20 cellular contexts compared by ENCODE assay signal in the genomic region with DNA sequence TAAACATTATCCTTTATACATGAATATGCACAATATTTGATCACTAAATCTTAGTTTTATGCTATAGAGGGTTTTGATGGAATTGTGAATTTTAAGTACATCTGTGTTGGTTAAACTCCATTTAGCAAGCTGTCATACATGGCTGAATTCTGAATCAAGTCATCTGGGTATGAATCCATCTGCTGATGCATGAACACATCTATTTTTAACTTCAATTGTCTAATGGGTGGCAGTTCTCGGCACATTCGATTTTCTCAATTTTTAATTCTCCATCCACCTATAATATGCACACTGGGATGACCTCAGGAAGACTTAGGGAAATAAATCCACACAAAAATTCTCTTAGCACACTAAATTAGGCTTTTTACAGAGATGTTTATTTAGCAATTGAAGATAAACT. TPM values are rescaled to one million over a fixed set of nuclear protein-coding genes. Genes with fewer than 3 reads are reported as not detected.
DNase-seq lines count a peak whose midpoint lies in the region; ATAC-seq, FAIRE-seq and TF ChIP-seq lines count a peak whose summit lies in the region.
"Had no signal": no experiment of that assay in that cellular context is flagged by ENCODE, and none has a peak within 500 bp of the region (broad histone marks: within the 10 kb centered on the region; RNA-seq: fewer than 3 reads in every experiment).

No MANE protein-coding gene starts in this region.

- DNase-seq in gastrocnemius medialis (no peak), islet precursor cell (no peak), DMS153 treated with DMSO at 0.1 percent for 48 hours (lab: John Stamatoyannopoulos, UW; ENCODE audit: unreplicated experiment) (no peak)
- no peak for DNase-seq in activated T-helper 1 cell treated with anti-CD3 and anti-CD28 coated beads, Interleukin-12 subunit alpha, Interleukin-12 subunit beta, Interleukin-2, Interleukin-4 antibody, amounts not matched to agents 30 ng/mL and 10 ng/mL and 1 ng/mL, durations not matched to agents 14 hours and 24 hours and 36 hours (ENCODE audit: low spot score)
- DNase-seq: AML-193; CD4-positive, alpha-beta T cell; DMS53; H9; NCI-H1105 treated with DMSO at 0.1 percent for 48 hours; NCI-H187 treated with DMSO at 0.1 percent for 48 hours; NCI-H446 treated with DMSO at 0.1 percent for 48 hours; RPMI8226; SIG-M5 had no signal

- peak overlapping the region; percentile 65; the same call in 1 of the 2 replicates for H3K4me3 ChIP-seq in BLaER1
- no peak overlapping the region for H3K4me3 ChIP-seq in gastrocnemius medialis
- H3K4me3 ChIP-seq: A549 had no signal

- peak overlapping the region; percentile 96 for H3K4me2 ChIP-seq in BLaER1
- H3K4me2 ChIP-seq: A549 had no signal

- peaks cover 52% of the 10 kb centered on the region for H3K36me3 Mint-ChIP-seq in brain
- peaks cover 9% of the 10 kb centered on the region for H3K36me3 Mint-ChIP-seq in activated T-helper 1 cell treated with anti-CD3 and anti-CD28 coated beads, Interleukin-12 subunit alpha, Interleukin-12 subunit beta, Interleukin-2, Interleukin-4 antibody, amounts not matched to agents 30 ng/mL and 10 ng/mL and 1 ng/mL, durations not matched to agents 14 hours and 24 hours and 36 hours (ENCODE audit: low read depth)

- peaks cover 9% of the 10 kb centered on the region for H3K4me1 Mint-ChIP-seq in brain
- no peaks in the 10 kb centered on the region for H3K4me1 Mint-ChIP-seq in activated T-helper 1 cell treated with anti-CD3 and anti-CD28 coated beads, Interleukin-12 subunit alpha, Interleukin-12 subunit beta, Interleukin-2, Interleukin-4 antibody, amounts not matched to agents 30 ng/mL and 10 ng/mL and 1 ng/mL, durations not matched to agents 14 hours and 24 hours and 36 hours (ENCODE audit: low read depth)
- H3K4me1 Mint-ChIP-seq: H9, IgD-negative memory B cell had no signal

- H3K4me1 ChIP-seq in BLaER1 (peaks cover 96% of the 10 kb centered on the region), gastrocnemius medialis (no peaks in the 10 kb centered on the region)
- H3K4me1 ChIP-seq: A549 had no signal

- peak overlapping the region; percentile 93 for H3K27ac ChIP-seq in BLaER1
- H3K27ac ChIP-seq in gastrocnemius medialis = peak overlapping the region; percentile 19 to 48 (median 26)
- H3K27ac ChIP-seq: A549, HL-60 had no signal

- H4K20me1 ChIP-seq in BLaER1 = no peaks in the 10 kb centered on the region

- no peaks in the 10 kb centered on the region for H3K27me3 ChIP-seq in BLaER1
- no peaks in the 10 kb centered on the region for H3K27me3 ChIP-seq in gastrocnemius medialis

- no peak for TF ChIP-seq CTCF in brain (conservative IDR thresholded peaks at IDR 0.05)
- TF ChIP-seq CTCF in gastrocnemius medialis (IDR thresholded peaks at IDR 0.05 in 4 of 5, conservative IDR thresholded peaks at IDR 0.05 in 1 of 5) = no peak

- no peaks in the 10 kb centered on the region for H3K27me3 Mint-ChIP-seq in brain
- no peaks in the 10 kb centered on the region for H3K27me3 Mint-ChIP-seq in activated T-helper 1 cell treated with anti-CD3 and anti-CD28 coated beads, Interleukin-12 subunit alpha, Interleukin-12 subunit beta, Interleukin-2, Interleukin-4 antibody, amounts not matched to agents 30 ng/mL and 10 ng/mL and 1 ng/mL, durations not matched to agents 14 hours and 24 hours and 36 hours (ENCODE audit: insufficient read depth)
- H3K27me3 Mint-ChIP-seq: CD4-positive, alpha-beta T cell; IgD-negative memory B cell had no signal

- no peaks in the 10 kb centered on the region for H3K9me3 ChIP-seq in BLaER1
- no peaks in the 10 kb centered on the region for H3K9me3 ChIP-seq in gastrocnemius medialis
- H3K9me3 ChIP-seq: A549 had no signal

- FAIRE-seq in islet of Langerhans (lab: Jason Lieb, UNC) = peak; percentile 98
- FAIRE-seq: A549, HTR-8/SVneo had no signal

- H3K4me3 Mint-ChIP-seq in brain = peak overlapping the region in 2 of 5 experiments; percentile 10 to 52
- H3K4me3 Mint-ChIP-seq in activated T-helper 1 cell treated with anti-CD3 and anti-CD28 coated beads, Interleukin-12 subunit alpha, Interleukin-12 subunit beta, Interleukin-2, Interleukin-4 antibody, amounts not matched to agents 30 ng/mL and 10 ng/mL and 1 ng/mL, durations not matched to agents 14 hours and 24 hours and 36 hours = no peak overlapping the region
- H3K4me3 Mint-ChIP-seq: CD4-positive, alpha-beta T cell; H9; IgD-negative memory B cell had no signal

- intact Hi-C loops in gastrocnemius medialis (cut with DNase I; ENCODE audit: low total_unique reads) = no loop called here
- intact Hi-C loops in activated T-helper 1 cell treated with anti-CD3 and anti-CD28 coated beads, Interleukin-12 subunit alpha, Interleukin-12 subunit beta, Interleukin-2, Interleukin-4 antibody, amounts not matched to agents 30 ng/mL and 10 ng/mL and 1 ng/mL, durations not matched to agents 14 hours and 24 hours and 36 hours (cut with micrococcal nuclease) = no loop called here

- in situ Hi-C loops in gastrocnemius medialis (cut with MboI; ENCODE audit: low sequenced_read_pairs in 4 of 4) = no loop called here

- H3K27ac Mint-ChIP-seq in brain = peak overlapping the region in 3 of 5 experiments; percentile 82 to 96 (median 92)
- no peak overlapping the region for H3K27ac Mint-ChIP-seq in activated T-helper 1 cell treated with anti-CD3 and anti-CD28 coated beads, Interleukin-12 subunit alpha, Interleukin-12 subunit beta, Interleukin-2, Interleukin-4 antibody, amounts not matched to agents 30 ng/mL and 10 ng/mL and 1 ng/mL, durations not matched to agents 14 hours and 24 hours and 36 hours
- H3K27ac Mint-ChIP-seq: CD4-positive, alpha-beta T cell; H9; IgD-negative memory B cell had no signal

- no peak for ATAC-seq in gastrocnemius medialis
- ATAC-seq: A549 had no signal

- peaks cover 18% of the 10 kb centered on the region for H3K36me3 ChIP-seq in BLaER1
- H3K36me3 ChIP-seq in gastrocnemius medialis = peaks cover 0 to 91% of the 10 kb centered on the region in 2 donors

- peak overlapping the region; percentile 74 for H3K9ac ChIP-seq in BLaER1

- TF ChIP-seq POLR2A in gastrocnemius medialis (IDR thresholded peaks at IDR 0.05) = no peak

- H3K9me3 Mint-ChIP-seq in brain = no peaks in the 10 kb centered on the region
- H3K9me3 Mint-ChIP-seq in activated T-helper 1 cell treated with anti-CD3 and anti-CD28 coated beads, Interleukin-12 subunit alpha, Interleukin-12 subunit beta, Interleukin-2, Interleukin-4 antibody, amounts not matched to agents 30 ng/mL and 10 ng/mL and 1 ng/mL, durations not matched to agents 14 hours and 24 hours and 36 hours = no peaks in the 10 kb centered on the region
- H3K9me3 Mint-ChIP-seq: CD4-positive, alpha-beta T cell; H9; IgD-negative memory B cell had no signal

RNA-seq across cellular contexts. Expression of a gene that starts 44.3 kb away (rescaled TPM):
- polyA plus RNA-seq in brain (ENCODE audit: insufficient read depth, low read depth, low replicate concordance) = 13.2 TPM
- 10 to 100 TPM; 16.1 to 27.1 (median 20.5) TPM for total RNA-seq in gastrocnemius medialis
- total RNA-seq in activated T-helper 1 cell treated with anti-CD3 and anti-CD28 coated beads, Interleukin-12 subunit alpha, Interleukin-12 subunit beta, Interleukin-2, Interleukin-4 antibody, amounts not matched to agents 30 ng/mL and 10 ng/mL and 1 ng/mL, durations not matched to agents 14 hours and 24 hours and 36 hours = 25.6 and 28.7 TPM in 2 replicates
